ENCODE assay signal across 1 cellular context in genomic region chr19:8240274-8241229, GRCh38.
TF ChIP-seq lines count a peak whose summit lies in the region.

No MANE protein-coding gene starts in this region.

TF ChIP-seq in HEK293, 187 proteins besides CTCF, POLR2A, EP300 and RAD21 (continued from another document):
- TF ChIP-seq ZNF664 (tag by site-specific recombination; IDR thresholded peaks at IDR 0.05): 0 out of 2 replicates have a peak, but pooled peaks have one; percentile 37
- peak; percentile 69 for TF ChIP-seq ZIC2 (tag by site-specific recombination; IDR thresholded peaks at IDR 0.05)
- TF ChIP-seq ZNF324 (tag by site-specific recombination; IDR thresholded peaks at IDR 0.05): peak; percentile 98
- no peak for TF ChIP-seq HOXD13 (CRISPR knock-in tag; IDR thresholded peaks at IDR 0.05; ENCODE audit: borderline replicate concordance)
- no peak for TF ChIP-seq ZNF510 (tag by site-specific recombination; IDR thresholded peaks at IDR 0.05; ENCODE audit: insufficient replicate concordance)
- no peak for TF ChIP-seq ZNF174 (tag by site-specific recombination; IDR thresholded peaks at IDR 0.05)
- peak; percentile 44; the same call in 1 of the 2 replicates for TF ChIP-seq OSR2 (tag by site-specific recombination; IDR thresholded peaks at IDR 0.05)
- TF ChIP-seq KLF9 (tag by site-specific recombination; IDR thresholded peaks at IDR 0.05; ENCODE audit: low read depth): peak; percentile 81
- peak; percentile 69; the same call in 1 of the 2 replicates for TF ChIP-seq ZNF843 (tag by site-specific recombination; IDR thresholded peaks at IDR 0.05)
- TF ChIP-seq ZNF335 (tag by site-specific recombination; conservative IDR thresholded peaks at IDR 0.05): peak; percentile 71
- peak; percentile 21; the same call in 1 of the 2 replicates for TF ChIP-seq ZNF548 (tag by site-specific recombination; IDR thresholded peaks at IDR 0.05)
- TF ChIP-seq ZNF707 (tag by site-specific recombination; IDR thresholded peaks at IDR 0.05): 0 out of 2 replicates have a peak, but pooled peaks have one; percentile 36
- TF ChIP-seq ZNF157 (tag by site-specific recombination; IDR thresholded peaks at IDR 0.05): 0 out of 2 replicates have a peak, but pooled peaks have one; percentile 53
- TF ChIP-seq ZNF394 (tag by site-specific recombination; IDR thresholded peaks at IDR 0.05; ENCODE audit: borderline replicate concordance): peak; percentile 60; the same call in 1 of the 2 replicates
TF ChIP-seq in HEK293: peak in this region for 87.
